ENCODE assay signal across 12 cellular contexts in the genomic region with DNA sequence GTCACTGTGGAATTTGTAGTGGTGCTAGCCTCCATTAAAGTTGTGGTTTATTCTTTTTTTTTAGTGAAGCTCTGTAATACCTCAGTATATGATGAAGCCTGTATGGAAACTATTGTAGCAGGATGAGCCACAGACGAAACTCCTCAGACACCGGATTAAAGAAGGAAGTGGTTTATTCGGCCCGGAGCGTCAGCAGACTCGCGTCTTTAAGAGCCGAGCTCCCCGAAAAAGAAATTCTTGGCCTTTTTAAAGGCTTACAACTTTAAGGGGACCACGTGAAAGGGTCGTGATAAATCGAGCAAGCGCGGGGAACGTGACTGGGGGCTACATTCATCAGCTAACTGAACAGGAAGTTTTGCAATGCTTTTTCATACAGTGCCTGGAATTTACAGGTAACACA. TPM values are rescaled to one million over a fixed set of nuclear protein-coding genes. Genes with fewer than 3 reads are reported as not detected.
A peak's percentile ranks its signal among the peaks of the same experiment; 100 is the strongest.
DNase-seq lines count a peak whose midpoint lies in the region; FAIRE-seq and TF ChIP-seq lines count a peak whose summit lies in the region.
"Had no signal": no experiment of that assay in that cellular context is flagged by ENCODE, and none has a peak within 500 bp of the region (broad histone marks: within the 10 kb centered on the region; RNA-seq: fewer than 3 reads in every experiment).

No MANE protein-coding gene starts in this region.

- H3K27ac ChIP-seq in SJCRH30 (peak overlapping the region; percentile 83), testis (no peak overlapping the region)
- H3K27ac ChIP-seq: thyroid gland had no signal

- H3K27ac Mint-ChIP-seq in activated naive CD4-positive, alpha-beta T cell treated with anti-CD3 and anti-CD28 coated beads for 36 hours = peak overlapping the region; percentile 90
- peak overlapping the region; percentile 3 for H3K27ac Mint-ChIP-seq in chondrocyte (ENCODE audit: unreplicated experiment)

- H3K4me3 ChIP-seq in SJCRH30 (peak overlapping the region; percentile 55), testis (no peak overlapping the region)
- H3K4me3 ChIP-seq: thyroid gland had no signal

- intact Hi-C loops in activated naive CD4-positive, alpha-beta T cell treated with anti-CD3 and anti-CD28 coated beads for 36 hours (cut with micrococcal nuclease) = loop anchor here (1.0 kb wide), 4 partner anchors 13 to 30 kb away; no protein-coding TSS in a partner anchor
- intact Hi-C loops in testis (cut with DNase I; ENCODE audit: low total_unique reads) = no loop called here

- H3K27me3 Mint-ChIP-seq in activated naive CD4-positive, alpha-beta T cell treated with anti-CD3 and anti-CD28 coated beads for 36 hours (ENCODE audit: low read depth) = peaks cover 1% of the 10 kb centered on the region
- H3K27me3 Mint-ChIP-seq in chondrocyte (ENCODE audit: low read depth) = no peaks in the 10 kb centered on the region

- FAIRE-seq in HTR-8/SVneo (lab: Jason Lieb, UNC) = no peak

- peak; percentile 60 for DNase-seq in activated naive CD4-positive, alpha-beta T cell treated with anti-CD3 and anti-CD28 coated beads for 36 hours
- no peak for DNase-seq in activated naive CD4-positive, alpha-beta T cell (lab: John Stamatoyannopoulos, UW)
- DNase-seq in SJCRH30 (peak; percentile 32 to 67), chondrocyte (ENCODE audit: low spot score) (no peak), testis (peak; percentile 30), iPS-NIHi7 (ENCODE audit: extremely low spot score) (no peak), COR-L47 (lab: John Stamatoyannopoulos, UW) (no peak), HTR-8/SVneo (ENCODE audit: insufficient read length, low spot score) (no peak)
- DNase-seq: mammary epithelial cell, NCI-H1105 treated with DMSO at 0.1 percent for 48 hours, thyroid gland had no signal

- H3K36me3 ChIP-seq in SJCRH30 (no peaks in the 10 kb centered on the region; the same call in 1 of the 2 replicates), testis (ENCODE audit: low read depth, missing control alignments) (no peaks in the 10 kb centered on the region)
- H3K36me3 ChIP-seq: thyroid gland had no signal

- peaks cover 6% of the 10 kb centered on the region for H3K9me3 ChIP-seq in SJCRH30 (replicated peaks)
- no peaks in the 10 kb centered on the region for H3K9me3 ChIP-seq in testis
- H3K9me3 ChIP-seq: thyroid gland had no signal

- H3K36me3 Mint-ChIP-seq in activated naive CD4-positive, alpha-beta T cell treated with anti-CD3 and anti-CD28 coated beads for 36 hours (ENCODE audit: low read depth) = peaks cover 4% of the 10 kb centered on the region
- peaks cover 2% of the 10 kb centered on the region for H3K36me3 Mint-ChIP-seq in chondrocyte (ENCODE audit: low read depth)

- no peaks in the 10 kb centered on the region for H3K9me3 Mint-ChIP-seq in activated naive CD4-positive, alpha-beta T cell treated with anti-CD3 and anti-CD28 coated beads for 36 hours
- peaks cover 13% of the 10 kb centered on the region for H3K9me3 Mint-ChIP-seq in chondrocyte (ENCODE audit: low read depth)

- 60 to 64% methylated on average over 15 of the region's 15 CpGs for WGBS in testis, 2 donors

- no peak for TF ChIP-seq CTCF in chondrocyte (IDR thresholded peaks at IDR 0.05)
- no peak for TF ChIP-seq CTCF in testis (IDR thresholded peaks at IDR 0.05)

- peak overlapping the region; percentile 73 for H3K4me3 Mint-ChIP-seq in activated naive CD4-positive, alpha-beta T cell treated with anti-CD3 and anti-CD28 coated beads for 36 hours
- no peak overlapping the region for H3K4me3 Mint-ChIP-seq in chondrocyte (ENCODE audit: unreplicated experiment)

- peaks cover 13% of the 10 kb centered on the region for H3K4me1 Mint-ChIP-seq in activated naive CD4-positive, alpha-beta T cell treated with anti-CD3 and anti-CD28 coated beads for 36 hours (ENCODE audit: low read depth)
- peaks cover 12% of the 10 kb centered on the region for H3K4me1 Mint-ChIP-seq in chondrocyte (ENCODE audit: low read depth)

- no peak for TF ChIP-seq POLR2A in testis (IDR thresholded peaks at IDR 0.05)

- H3K4me1 ChIP-seq in SJCRH30 = peaks cover 13% of the 10 kb centered on the region
- no peaks in the 10 kb centered on the region for H3K4me1 ChIP-seq in testis
- H3K4me1 ChIP-seq: thyroid gland had no signal

- CTCF ChIA-PET in activated naive CD4-positive, alpha-beta T cell treated with anti-CD3 and anti-CD28 coated beads for 36 hours (lab: Charles Lee) = interaction anchor here (1.0 to 1.5 kb wide), 5 partner anchors 23 to 400 kb away, joined by 3 to 7 read pairs (median 3); no protein-coding TSS in a partner anchor

- no peaks in the 10 kb centered on the region for H3K27me3 ChIP-seq in SJCRH30
- no peaks in the 10 kb centered on the region for H3K27me3 ChIP-seq in testis
- H3K27me3 ChIP-seq: thyroid gland had no signal

RNA-seq across cellular contexts. Expression of a gene that starts 8.1 kb away (rescaled TPM):
- total RNA-seq in activated naive CD4-positive, alpha-beta T cell treated with anti-CD3 and anti-CD28 coated beads for 36 hours = 10 to 100 TPM in 1 of 2 experiments, 1 to 10 TPM in 1; 9.6 to 13.1 TPM
- total RNA-seq in SJCRH30 (2014; rRNA removed; shearing (Covaris generic)) = 4.2 and 4.3 TPM in 2 replicates
- total RNA-seq in chondrocyte = 0.45 to 1.9 TPM (median 0.79 TPM) in 3 replicates
- under 1 TPM; 0.55 to 0.81 TPM for total RNA-seq in testis
- 0.99 TPM for polyA plus RNA-seq in testis (ENCODE audit: insufficient read depth, low read depth, low replicate concordance)
- total RNA-seq: thyroid gland had no signal

RNA-seq across cellular contexts. Expression of a gene that starts 59.9 kb away (rescaled TPM):
- not detected for total RNA-seq in activated naive CD4-positive, alpha-beta T cell treated with anti-CD3 and anti-CD28 coated beads for 36 hours
- total RNA-seq in SJCRH30 (2014; rRNA removed; shearing (Covaris generic)) = not detected in 2 replicates
- total RNA-seq in chondrocyte (not detected in 3 replicates), testis (not detected)
- polyA plus RNA-seq in testis (ENCODE audit: insufficient read depth, low read depth, low replicate concordance) = not detected
- total RNA-seq: epithelial cell of proximal tubule, mammary epithelial cell, thyroid gland had no signal
- polyA plus RNA-seq: mammary epithelial cell had no signal

Comparison
In these comparisons a context has a peak if more than half of its experiments do, and no peak if none do; other contexts are left out.
1. DNase-seq: peak in activated naive CD4-positive, alpha-beta T cell treated with anti-CD3 and anti-CD28 coated beads for 36 hours (single experiment), SJCRH30 (2 of 2) and testis (single experiment); none in activated naive CD4-positive, alpha-beta T cell (0 of 4), chondrocyte (single experiment), iPS-NIHi7 (single experiment), COR-L47 (single experiment) and HTR-8/SVneo (single experiment).